ENCODE assay signal across 11 cellular contexts in genomic region chr20:17910828-17911294, GRCh38. TPM values are rescaled to one million over a fixed set of nuclear protein-coding genes. Genes with fewer than 3 reads are reported as not detected.
DNase-seq lines count a peak whose midpoint lies in the region; TF ChIP-seq lines count a peak whose summit lies in the region.
"Had no signal": no experiment of that assay in that cellular context is flagged by ENCODE, and none has a peak within 500 bp of the region (broad histone marks: within the 10 kb centered on the region; RNA-seq: fewer than 3 reads in every experiment).

No MANE protein-coding gene starts in this region.

- peak overlapping the region in 3 of 4 donors; percentile 10 to 67 (median 50) for H3K27ac ChIP-seq in Peyer's patch

- no peaks in the 10 kb centered on the region for H3K9me3 ChIP-seq in Peyer's patch

- H3K36me3 ChIP-seq in Peyer's patch = no peaks in the 10 kb centered on the region

- no peak for TF ChIP-seq POLR2A in Peyer's patch (IDR thresholded peaks at IDR 0.05)

- H3K4me3 ChIP-seq in AG10803 (ENCODE audit: low read length) (no peak overlapping the region), Peyer's patch (no peak overlapping the region), fibroblast of the aortic adventitia (ENCODE audit: low read depth, low read length) (no peak overlapping the region)

- H3K4me1 ChIP-seq in Peyer's patch = peaks cover 0 to 6% (median 0%) of the 10 kb centered on the region in 4 donors

- DNase-seq in AG10803 (ENCODE audit: low read depth) = peak; percentile 94
- peak in 1 of 3 donors; percentile 48 for DNase-seq in Peyer's patch
- DNase-seq in fibroblast of the aortic adventitia (ENCODE audit: low read depth) = peak; percentile 91
- DNase-seq in non-pigmented ciliary epithelial cell (ENCODE audit: low read depth) = peak; percentile 54
- DNase-seq in activated T-cell treated with anti-CD3 and anti-CD28 coated beads, Interleukin-2, amount 50 U/mL, for 48 hours = no peak
- no peak for DNase-seq in NCI-H1436 treated with DMSO at 0.1 percent for 48 hours (lab: John Stamatoyannopoulos, UW)
- no peak for DNase-seq in stimulated activated naive CD4-positive, alpha-beta T cell treated with Interleukin-2 at 50 U/mL for 16 hours (lab: John Stamatoyannopoulos, UW)
- no peak for DNase-seq in NCI-H1436 (lab: John Stamatoyannopoulos, UW)
- DNase-seq: activated naive CD4-positive, alpha-beta T cell treated with anti-CD3 and anti-CD28 coated beads, Interleukin-2, amount 10 ng/mL, durations not matched to agents 7 days and 5 days; DND-41; T-helper 1 cell had no signal

- H3K27me3 ChIP-seq in Peyer's patch = no peaks in the 10 kb centered on the region

- TF ChIP-seq CTCF in AG10803 (conservative IDR thresholded peaks at IDR 0.05; ENCODE audit: low read length) (peak; percentile 38), Peyer's patch (IDR thresholded peaks at IDR 0.05) (no peak), fibroblast of the aortic adventitia (IDR thresholded peaks at IDR 0.05; ENCODE audit: insufficient read depth, low read length) (peak; percentile 11)

RNA-seq across cellular contexts. Expression of gene SNX5, which starts 57.7 kb away (rescaled TPM):
- total RNA-seq in Peyer's patch (100 to 1,000 TPM; 131 to 257 (median 132) TPM), fibroblast of the aortic adventitia (ENCODE audit: low replicate concordance) (99.7 and 147 TPM in 2 replicates)

RNA-seq across cellular contexts. Expression of gene MGME1, which starts 58.0 kb away (rescaled TPM):
- 10 to 100 TPM; 16.1 to 38.0 (median 19.0) TPM for total RNA-seq in Peyer's patch
- 6.3 and 18.6 TPM in 2 replicates for total RNA-seq in fibroblast of the aortic adventitia (ENCODE audit: low replicate concordance)

Comparison
In these comparisons a context has a peak if more than half of its experiments do, and no peak if none do; other contexts are left out.
1. DNase-seq: peak in AG10803 (single experiment), fibroblast of the aortic adventitia (single experiment) and non-pigmented ciliary epithelial cell (single experiment); none in activated T-cell treated with anti-CD3 and anti-CD28 coated beads, Interleukin-2, amount 50 U/mL, for 48 hours (0 of 2), NCI-H1436 treated with DMSO at 0.1 percent for 48 hours (single experiment), stimulated activated naive CD4-positive, alpha-beta T cell treated with Interleukin-2 at 50 U/mL for 16 hours (single experiment) and NCI-H1436 (single experiment).
2. CTCF ChIP-seq: peak in AG10803 (single experiment) and fibroblast of the aortic adventitia (single experiment); none in Peyer's patch (0 of 6).